9 cellular contexts compared by ENCODE assay signal in genomic region chr12:94208433-94208921, GRCh38.
DNase-seq lines count a peak whose midpoint lies in the region; ATAC-seq and TF ChIP-seq lines count a peak whose summit lies in the region.
"Had no signal": no experiment of that assay in that cellular context is flagged by ENCODE, and none has a peak within 500 bp of the region (broad histone marks: within the 10 kb centered on the region; RNA-seq: fewer than 3 reads in every experiment).

No MANE protein-coding gene starts in this region.

- H3K27me3 ChIP-seq in mucosa of rectum (ENCODE audit: control insufficient read depth in 2 of 2, insufficient read depth in 2 of 2, low read length in 2 of 2) (no peaks in the 10 kb centered on the region), SJCRH30 (no peaks in the 10 kb centered on the region)

- DNase-seq in GM19238 (ENCODE audit: insufficient read length, low spot score) (peak; percentile 39), type B pancreatic cell (ENCODE audit: extremely low spot score, unreplicated experiment) (no peak), SJCRH30 (no peak), posterior cingulate gyrus (no peak), NCI-H2227 (lab: John Stamatoyannopoulos, UW; ENCODE audit: unreplicated experiment) (no peak)
- peak; percentile 68 for DNase-seq in activated CD8-positive, alpha-beta memory T cell treated with anti-CD3 and anti-CD28 coated beads, Interleukin-2, amount 50 U/mL, for 48 hours

- H3K4me1 ChIP-seq in mucosa of rectum (ENCODE audit: control insufficient read depth in 2 of 2, insufficient read depth in 2 of 2, low read length in 2 of 2), result no peaks in the 10 kb centered on the region
- no peaks in the 10 kb centered on the region for H3K4me1 ChIP-seq in SJCRH30

- ATAC-seq in HG03066 (IDR thresholded peaks at IDR 0.05; ENCODE audit: low read depth, unreplicated experiment), result peak; percentile 32
- ATAC-seq: Panc1 had no signal

- H3K27me3 Mint-ChIP-seq in type B pancreatic cell, result peaks cover 8% of the 10 kb centered on the region

- H3K9me3 ChIP-seq in mucosa of rectum (ENCODE audit: control insufficient read depth in 2 of 2, low read length in 2 of 2) (no peaks in the 10 kb centered on the region), SJCRH30 (replicated peaks) (no peaks in the 10 kb centered on the region)

- H3K36me3 ChIP-seq in mucosa of rectum (ENCODE audit: control insufficient read depth in 2 of 2, insufficient read depth in 2 of 2, low read length in 2 of 2) (no peaks in the 10 kb centered on the region), SJCRH30 (no peaks in the 10 kb centered on the region)

- peaks cover 11% of the 10 kb centered on the region for H3K4me1 Mint-ChIP-seq in type B pancreatic cell (ENCODE audit: unreplicated experiment)

- H3K27ac ChIP-seq in mucosa of rectum (ENCODE audit: low read depth in 2 of 2, low read length in 2 of 2), result peak overlapping the region; percentile 71
- H3K27ac ChIP-seq in SJCRH30, result no peak overlapping the region

- no peak overlapping the region for H3K9ac ChIP-seq in mucosa of rectum (ENCODE audit: low read depth in 1 of 2, low read length in 2 of 2)

- TF ChIP-seq CTCF in type B pancreatic cell (conservative IDR thresholded peaks at IDR 0.05), result no peak

- no peak overlapping the region for H3K4me3 Mint-ChIP-seq in type B pancreatic cell

- no peaks in the 10 kb centered on the region for H3K36me3 Mint-ChIP-seq in type B pancreatic cell

- intact Hi-C loops in posterior cingulate gyrus (cut with DNase I), result no loop called here

- no peak overlapping the region for H3K27ac Mint-ChIP-seq in type B pancreatic cell

- H3K9me3 Mint-ChIP-seq in type B pancreatic cell, result no peaks in the 10 kb centered on the region

- H3K4me3 ChIP-seq in mucosa of rectum (ENCODE audit: low read length in 2 of 2) (peak overlapping the region in 1 of 2 donors; percentile 23), SJCRH30 (no peak overlapping the region)

Comparison
In these comparisons a context has a peak if more than half of its experiments do, and no peak if none do; other contexts are left out.
1. DNase-seq: peak in GM19238 (single experiment) and activated CD8-positive, alpha-beta memory T cell treated with anti-CD3 and anti-CD28 coated beads, Interleukin-2, amount 50 U/mL, for 48 hours (single experiment); none in type B pancreatic cell (single experiment), SJCRH30 (0 of 2), posterior cingulate gyrus (0 of 10) and NCI-H2227 (single experiment).